In genomic region chrX:41352329-41352801, GRCh38 we compare ENCODE assay signal across 12 cellular contexts. TPM values are rescaled to one million over a fixed set of nuclear protein-coding genes. Genes with fewer than 3 reads are reported as not detected.
DNase-seq lines count a peak whose midpoint lies in the region; ATAC-seq, FAIRE-seq and TF ChIP-seq lines count a peak whose summit lies in the region.
"Had no signal": no experiment of that assay in that cellular context is flagged by ENCODE, and none has a peak within 500 bp of the region (broad histone marks: within the 10 kb centered on the region; RNA-seq: fewer than 3 reads in every experiment).

No MANE protein-coding gene starts in this region.

- H3K27ac ChIP-seq in CD4-positive, alpha-beta memory T cell (ENCODE audit: low read depth, low read length) = no peak overlapping the region
- no peak overlapping the region for H3K27ac ChIP-seq in SK-N-SH (ENCODE audit: low read depth in 2 of 2, low read length in 1 of 2)
- H3K27ac ChIP-seq in esophagus (ENCODE audit: low read depth in 2 of 2, low read length in 1 of 2) = peak overlapping the region; percentile 22 to 70
- no peak overlapping the region for H3K27ac ChIP-seq in aorta (ENCODE audit: low read depth in 1 of 2, low read length in 2 of 2)
- H3K27ac ChIP-seq: tibial artery had no signal

- peaks cover 23 to 47% (median 36%) of the 10 kb centered on the region in 4 donors for H3K4me1 Mint-ChIP-seq in CD4-positive, alpha-beta memory T cell

- peak overlapping the region in 2 of 8 donors; percentile 1 to 2 for H3K4me3 Mint-ChIP-seq in CD4-positive, alpha-beta memory T cell
- H3K4me3 Mint-ChIP-seq: activated CD4-positive, alpha-beta T cell treated with anti-CD3 and anti-CD28 coated beads, Interleukin-2, amount 10 ng/mL, durations not matched to agents 7 days and 5 days had no signal

- no peak overlapping the region for H3K9ac ChIP-seq in SK-N-SH

- H4K20me1 ChIP-seq in SK-N-SH (ENCODE audit: insufficient read depth) = peaks cover 43% of the 10 kb centered on the region

- no peaks in the 10 kb centered on the region for H3K27me3 Mint-ChIP-seq in CD4-positive, alpha-beta memory T cell
- H3K27me3 Mint-ChIP-seq: activated CD4-positive, alpha-beta T cell treated with anti-CD3 and anti-CD28 coated beads, Interleukin-2, amount 10 ng/mL, durations not matched to agents 7 days and 5 days had no signal

- H2AFZ ChIP-seq in SK-N-SH (ENCODE audit: low read depth) = no peak overlapping the region

- ATAC-seq in HG02763 (IDR thresholded peaks at IDR 0.05; ENCODE audit: unreplicated experiment) (no peak), HG03025 (IDR thresholded peaks at IDR 0.05; ENCODE audit: low FRiP score, unreplicated experiment) (no peak), aorta (ENCODE audit: low FRiP score) (no peak)

- 75% methylated on average over 3 of the region's 3 CpGs for WGBS in SK-N-SH (ENCODE audit: low lambda C conversion rate)
- WGBS in esophagus, 2 donors = 51 to 70% methylated on average over 3 of the region's 3 CpGs
- 81 to 85% methylated on average over 3 of the region's 3 CpGs for WGBS in aorta, 2 donors

- H3F3A ChIP-seq in SK-N-SH (replicated peaks; ENCODE audit: insufficient read depth) = peaks cover 50% of the 10 kb centered on the region

- H3K9me2 ChIP-seq in SK-N-SH = no peaks in the 10 kb centered on the region

- peaks cover 8% of the 10 kb centered on the region; the same call in 1 of the 2 replicates for H3K79me2 ChIP-seq in SK-N-SH (ENCODE audit: insufficient read depth)

- peaks cover 23% of the 10 kb centered on the region for H3K4me1 ChIP-seq in CD4-positive, alpha-beta memory T cell (ENCODE audit: insufficient read depth, low read length)
- peaks cover 2 to 9% of the 10 kb centered on the region in 2 experiments; a peak in 1 of 4 replicates for H3K4me1 ChIP-seq in SK-N-SH (ENCODE audit: control insufficient read depth in 1 of 2, insufficient read depth in 2 of 2, low read depth in 1 of 2, low read length in 1 of 2)
- no peaks in the 10 kb centered on the region for H3K4me1 ChIP-seq in esophagus (ENCODE audit: control insufficient read depth in 2 of 2, insufficient read depth in 2 of 2, low read length in 1 of 2)
- H3K4me1 ChIP-seq in aorta (ENCODE audit: control insufficient read depth in 1 of 2, insufficient read depth in 2 of 2, low read length in 2 of 2) = no peaks in the 10 kb centered on the region

- peaks cover 0 to 7% (median 0%) of the 10 kb centered on the region in 8 donors for H3K9me3 Mint-ChIP-seq in CD4-positive, alpha-beta memory T cell
- H3K9me3 Mint-ChIP-seq: activated CD4-positive, alpha-beta T cell treated with anti-CD3 and anti-CD28 coated beads, Interleukin-2, amount 10 ng/mL, durations not matched to agents 7 days and 5 days had no signal

- peak in 1 of 5 donors; percentile 4 for DNase-seq in CD4-positive, alpha-beta memory T cell
- DNase-seq in GM12891 (ENCODE audit: insufficient read length, low spot score) (no peak), SK-N-SH (no peak), NCI-H2227 (lab: John Stamatoyannopoulos, UW; ENCODE audit: unreplicated experiment) (no peak), aorta (no peak)
- DNase-seq: activated CD4-positive, alpha-beta T cell treated with anti-CD3 and anti-CD28 coated beads, Interleukin-2, amount 10 ng/mL, durations not matched to agents 7 days and 5 days; COR-L47; dermis blood vessel endothelial cell; tibial artery had no signal

- H3K27ac Mint-ChIP-seq in CD4-positive, alpha-beta memory T cell = peak overlapping the region in 4 of 7 donors; percentile 26 to 65 (median 48)
- H3K27ac Mint-ChIP-seq: activated CD4-positive, alpha-beta T cell treated with anti-CD3 and anti-CD28 coated beads, Interleukin-2, amount 10 ng/mL, durations not matched to agents 7 days and 5 days had no signal

- POLR2A ChIA-PET in CD4-positive, alpha-beta memory T cell (lab: Charles Lee; ENCODE audit: partially characterized antibody) = interaction anchor here (0.9 to 2.3 kb wide), 7 partner anchors 9 to 90 kb away, joined by 3 to 19 read pairs (median 6); partner anchors contain the start of gene DDX3X
- POLR2A ChIA-PET in SK-N-SH (lab: Yijun Ruan, JAX) = no interaction called here

- TF ChIP-seq CTCF in SK-N-SH (IDR thresholded peaks at IDR 0.05) = no peak

- TF ChIP-seq RAD21 in SK-N-SH (IDR thresholded peaks at IDR 0.05; ENCODE audit: low read length) = no peak

- CTCF ChIA-PET in CD4-positive, alpha-beta memory T cell (lab: Charles Lee; ENCODE audit: partially characterized antibody) = interaction anchor here (1.4 kb wide), 1 partner anchor 9 kb away, joined by 4 read pairs; no protein-coding TSS in a partner anchor
- CTCF ChIA-PET in SK-N-SH (lab: Yijun Ruan, JAX) = no interaction called here

- intact Hi-C loops in CD4-positive, alpha-beta memory T cell (cut with micrococcal nuclease) = loop anchor here (5.0 kb wide), 1 partner anchor 90 kb away; no protein-coding TSS in a partner anchor
- intact Hi-C loops in aorta (cut with DNase I) = no loop called here

- H3K27me3 ChIP-seq in CD4-positive, alpha-beta memory T cell (ENCODE audit: insufficient read depth, low read length) = no peaks in the 10 kb centered on the region
- H3K27me3 ChIP-seq in SK-N-SH (ENCODE audit: insufficient read depth) (no peaks in the 10 kb centered on the region), esophagus (ENCODE audit: control insufficient read depth in 1 of 2, insufficient read depth in 2 of 2, low read length in 2 of 2) (no peaks in the 10 kb centered on the region), aorta (ENCODE audit: control insufficient read depth in 1 of 2, insufficient read depth in 2 of 2, low read length in 1 of 2) (no peaks in the 10 kb centered on the region)
- H3K27me3 ChIP-seq: tibial artery had no signal

- H3K36me3 Mint-ChIP-seq in CD4-positive, alpha-beta memory T cell = peaks cover 32 to 40% of the 10 kb centered on the region in 2 donors

- H3K4me3 ChIP-seq in CD4-positive, alpha-beta memory T cell (ENCODE audit: low read length in 2 of 2) = no peak overlapping the region
- no peak overlapping the region for H3K4me3 ChIP-seq in SK-N-SH (ENCODE audit: low read depth in 2 of 2, low read length in 1 of 2)
- no peak overlapping the region for H3K4me3 ChIP-seq in esophagus (ENCODE audit: low read depth in 1 of 2, low read length in 2 of 2)
- H3K4me3 ChIP-seq in aorta (ENCODE audit: low read length in 2 of 2) = no peak overlapping the region
- H3K4me3 ChIP-seq: tibial artery had no signal

- no peak for TF ChIP-seq EP300 in SK-N-SH (IDR thresholded peaks at IDR 0.05; ENCODE audit: borderline replicate concordance in 1 of 2, low read depth in 1 of 2, low read length in 1 of 2)

- H3K9me3 ChIP-seq in CD4-positive, alpha-beta memory T cell (ENCODE audit: control insufficient read depth in 1 of 2, low read length in 2 of 2) = no peaks in the 10 kb centered on the region
- H3K9me3 ChIP-seq in SK-N-SH (no peaks in the 10 kb centered on the region), esophagus (ENCODE audit: control insufficient read depth in 2 of 2, insufficient read depth in 1 of 2, low read depth in 1 of 2, low read length in 1 of 2) (no peaks in the 10 kb centered on the region), aorta (ENCODE audit: control insufficient read depth, low read length) (no peaks in the 10 kb centered on the region)
- H3K9me3 ChIP-seq: tibial artery had no signal

- TF ChIP-seq POLR2A in GM12891 (IDR thresholded peaks at IDR 0.05; ENCODE audit: low read depth, low read length) = no peak

- peaks cover 13% of the 10 kb centered on the region for H3K36me3 ChIP-seq in CD4-positive, alpha-beta memory T cell (ENCODE audit: insufficient read depth, low read length)
- H3K36me3 ChIP-seq in SK-N-SH (replicated peaks in 1 of 2; ENCODE audit: control insufficient read depth in 1 of 2, insufficient read depth in 2 of 2, low read length in 1 of 2) = peaks cover 33 to 39% of the 10 kb centered on the region in 2 experiments
- H3K36me3 ChIP-seq in esophagus (ENCODE audit: control insufficient read depth in 2 of 2, insufficient read depth in 2 of 2, low read length in 1 of 2) = peaks cover 0 to 5% of the 10 kb centered on the region in 2 donors
- H3K36me3 ChIP-seq in aorta (ENCODE audit: control insufficient read depth in 1 of 2, insufficient read depth in 2 of 2, low read length in 1 of 2) = peaks cover 0 to 5% of the 10 kb centered on the region in 2 donors

- FAIRE-seq in GM12891 (lab: Jason Lieb, UNC) = peak; percentile 52

- H3K4me2 ChIP-seq in SK-N-SH = no peak overlapping the region

TF ChIP-seq in GM12891, 5 proteins besides CTCF, POLR2A, EP300 and RAD21:
- TF ChIP-seq PAX5 (IDR thresholded peaks at IDR 0.05; ENCODE audit: insufficient read depth, low read length, severe bottlenecking) (no peak), POU2F2 (IDR thresholded peaks at IDR 0.05; ENCODE audit: low read depth, low read length) (no peak), SPI1 (IDR thresholded peaks at IDR 0.05; ENCODE audit: low read depth, low read length) (no peak), TAF1 (IDR thresholded peaks at IDR 0.05; ENCODE audit: low read depth, low read length) (no peak), POLR2AphosphoS5 (IDR thresholded peaks at IDR 0.05; ENCODE audit: low read depth, low read length) (no peak)

TF ChIP-seq in SK-N-SH, 30 proteins besides CTCF, POLR2A, EP300 and RAD21:
- 0 out of 2 replicates have a peak, but pooled peaks have one; percentile 36 for TF ChIP-seq SIN3A (IDR thresholded peaks at IDR 0.05; ENCODE audit: borderline replicate concordance, low read depth, low read length)
- TF ChIP-seq USF1 (IDR thresholded peaks at IDR 0.05; ENCODE audit: borderline replicate concordance, low read depth) = no peak
- TF ChIP-seq ELF1 (IDR thresholded peaks at IDR 0.05) = no peak
- TF ChIP-seq FOSL2 (IDR thresholded peaks at IDR 0.05; ENCODE audit: borderline replicate concordance, low read depth) = no peak
- TF ChIP-seq GABPA (IDR thresholded peaks at IDR 0.05; ENCODE audit: low read depth) = no peak

RNA-seq across cellular contexts. Expression of gene DDX3X, which starts 18.4 kb away (rescaled TPM):
- 100 to 1,000 TPM; 318 to 320 TPM for total RNA-seq in CD4-positive, alpha-beta memory T cell
- polyA plus RNA-seq in CD4-positive, alpha-beta memory T cell = 100 to 1,000 TPM; 256 to 257 TPM
- 97.4 TPM for polyA plus RNA-seq in GM12891 (2012; ENCODE audit: low read depth, missing spikeins)
- polyA plus RNA-seq in SK-N-SH (2012; rRNA removed) (30.9 and 46.4 TPM in 2 replicates), esophagus (100 to 1,000 TPM in 1 of 2 donors, 10 to 100 TPM in 1; 63.5 to 111 TPM), aorta (100 to 1,000 TPM in 1 of 2 donors, 10 to 100 TPM in 1; 65.0 to 133 TPM)
- 63.8 and 64.9 TPM in 2 replicates for polyA plus RNA-seq in SK-N-SH (2012; cell fraction: cytosol; rRNA removed)
- 39.2 and 79.4 TPM in 2 replicates for polyA plus RNA-seq in SK-N-SH (2012; cell fraction: nucleus; rRNA removed)
- 100 to 1,000 TPM; 361 to 465 TPM for total RNA-seq in aorta

Comparison
In these comparisons a context has a peak if more than half of its experiments do, and no peak if none do; other contexts are left out.
1. H3K27ac ChIP-seq: peak in esophagus (2 of 2); none in CD4-positive, alpha-beta memory T cell (single experiment), SK-N-SH (0 of 2) and aorta (0 of 2).